ENCODE assay signal across 23 cellular contexts in genomic region chr1:193358419-193358818, GRCh38.
DNase-seq lines count a peak whose midpoint lies in the region; ATAC-seq, FAIRE-seq and TF ChIP-seq lines count a peak whose summit lies in the region.
"Had no signal": no experiment of that assay in that cellular context is flagged by ENCODE, and none has a peak within 500 bp of the region (broad histone marks: within the 10 kb centered on the region; RNA-seq: fewer than 3 reads in every experiment).

No MANE protein-coding gene starts in this region.

- H3K36me3 ChIP-seq in HCT116 (ENCODE audit: control insufficient read depth in 1 of 2, insufficient read depth in 2 of 2, low read length in 2 of 2) (no peaks in the 10 kb centered on the region), mesendoderm (ENCODE audit: control insufficient read depth, insufficient read depth, low read length) (no peaks in the 10 kb centered on the region), body of pancreas (replicated peaks in 1 of 2; ENCODE audit: insufficient read depth in 1 of 2, low read depth in 2 of 2) (no peaks in the 10 kb centered on the region)

- H3K23ac ChIP-seq in mesendoderm (ENCODE audit: low read length), result no peak overlapping the region

- TF ChIP-seq CTCF in D721Med (IDR thresholded peaks at IDR 0.05; ENCODE audit: insufficient read depth, missing control alignments), result no peak
- peak in 1 of 3 experiments; percentile 24; a peak in 1 of 6 replicates for TF ChIP-seq CTCF in HCT116 (IDR thresholded peaks at IDR 0.05 in 2 of 3, conservative IDR thresholded peaks at IDR 0.05 in 1 of 3; ENCODE audit: borderline replicate concordance in 1 of 3, insufficient read depth in 1 of 3, low read depth in 2 of 3, low read length in 2 of 3)
- TF ChIP-seq CTCF in chondrocyte (IDR thresholded peaks at IDR 0.05), result peak; percentile 15
- no peak for TF ChIP-seq CTCF in body of pancreas (IDR thresholded peaks at IDR 0.05)

- H3K4me2 ChIP-seq in HCT116 (ENCODE audit: low read length), result no peak overlapping the region
- H3K4me2 ChIP-seq in mesendoderm (ENCODE audit: low read length), result no peak overlapping the region

- H3K4me1 Mint-ChIP-seq in chondrocyte (ENCODE audit: low read depth), result no peaks in the 10 kb centered on the region

- H3K9ac ChIP-seq in HCT116 (ENCODE audit: low read length) (no peak overlapping the region), mesendoderm (ENCODE audit: low read length) (no peak overlapping the region)

- intact Hi-C loops in HCT116 (cut with micrococcal nuclease), result no loop called here
- intact Hi-C loops in body of pancreas (cut with DNase I), result no loop called here

- no peak overlapping the region for H4K8ac ChIP-seq in mesendoderm (ENCODE audit: low read depth, low read length)

- H2AK5ac ChIP-seq in mesendoderm (ENCODE audit: low read length), result no peak overlapping the region

- no peaks in the 10 kb centered on the region for H3K9me3 Mint-ChIP-seq in chondrocyte (ENCODE audit: low read depth)
- H3K9me3 Mint-ChIP-seq: CD8-positive, alpha-beta T cell; HFFc6 had no signal

- no TSS peak for BruUV-seq in HCT116 (replicated peaks; lab: Mats Ljungman, UMichigan)

- H3K27ac Mint-ChIP-seq in chondrocyte (ENCODE audit: unreplicated experiment), result no peak overlapping the region
- H3K27ac Mint-ChIP-seq: CD8-positive, alpha-beta T cell; HFFc6 had no signal

- no peaks in the 10 kb centered on the region for H3K36me3 Mint-ChIP-seq in chondrocyte (ENCODE audit: low read depth)
- H3K36me3 Mint-ChIP-seq: CD8-positive, alpha-beta T cell had no signal

- H3K27ac ChIP-seq in HCT116 (ENCODE audit: low read depth, low read length) (no peak overlapping the region), mesendoderm (ENCODE audit: low read depth, low read length) (no peak overlapping the region), body of pancreas (no peak overlapping the region)
- H3K27ac ChIP-seq: RWPE1, SK-N-MC had no signal

- H3K27me3 Mint-ChIP-seq in chondrocyte (ENCODE audit: low read depth), result no peaks in the 10 kb centered on the region

- RAD21 ChIA-PET in HCT116 (lab: Charles Lee; ENCODE audit: low non-redundant PET in 1 of 2, low total read pairs in 2 of 2, uncharacterized antibody in 2 of 2, unreplicated experiment in 2 of 2), result no interaction called here

- no peak for TF ChIP-seq RAD21 in HCT116 (IDR thresholded peaks at IDR 0.05; ENCODE audit: low read depth)

- no CpG with 5 or more reads among the region's 3 CpGs for WGBS in mesendoderm (ENCODE audit: extremely low coverage, insufficient coverage, low lambda C conversion rate)
- WGBS in body of pancreas, 2 donors, result 47 to 60% methylated on average over 3 of the region's 3 CpGs

- POLR2A ChIA-PET in HCT116 (lab: Charles Lee), result no interaction called here

- peak; percentile 49; the same call in 1 of the 2 replicates for ATAC-seq in HCT116
- ATAC-seq in body of pancreas, result no peak
- ATAC-seq: CD8-positive, alpha-beta T cell had no signal

- no peak overlapping the region for H2AFZ ChIP-seq in HCT116 (ENCODE audit: low read depth, low read length, poor library complexity, severe bottlenecking)

- DNase-seq in D721Med (ENCODE audit: insufficient read length, low spot score) (no peak), HCT116 (ENCODE audit: low read depth, low spot score) (no peak), chondrocyte (ENCODE audit: low spot score) (no peak), mesendoderm (peak; percentile 39), body of pancreas (no peak), NCI-H146 treated with DMSO at 0.1 percent for 48 hours (lab: John Stamatoyannopoulos, UW; ENCODE audit: unreplicated experiment) (no peak)
- no peak for DNase-seq in stimulated activated naive CD4-positive, alpha-beta T cell (lab: John Stamatoyannopoulos, UW)
- DNase-seq: AML-193; C1 segment of cervical spinal cord; CD8-positive, alpha-beta T cell; EL; GF-D8; HFFc6; Karpas-422; NCI-H1694 treated with DMSO at 0.1 percent for 48 hours; NCI-H2081 treated with DMSO at 0.1 percent for 48 hours; NCI-H2171 treated with DMSO at 0.1 percent for 48 hours; NCI-H524 treated with DMSO at 0.1 percent for 48 hours; SHP77 treated with DMSO at 0.1 percent for 48 hours had no signal

- no peaks in the 10 kb centered on the region for H3K9me2 ChIP-seq in HCT116 (ENCODE audit: insufficient read depth)

- no peaks in the 10 kb centered on the region for H3K79me2 ChIP-seq in HCT116 (ENCODE audit: insufficient read depth, low read length)
- H3K79me2 ChIP-seq in mesendoderm (ENCODE audit: control insufficient read depth, insufficient read depth, low read length), result no peaks in the 10 kb centered on the region

- H3K4me3 ChIP-seq in HCT116 (replicated peaks in 1 of 2; ENCODE audit: low read depth in 1 of 2, low read length in 2 of 2) (no peak overlapping the region), mesendoderm (ENCODE audit: low read length) (no peak overlapping the region), body of pancreas (no peak overlapping the region)
- H3K4me3 ChIP-seq: SK-N-MC had no signal

- H3K56ac ChIP-seq in mesendoderm (ENCODE audit: low read length), result no peak overlapping the region

- H3K4me1 ChIP-seq in HCT116 (ENCODE audit: control insufficient read depth in 1 of 2, insufficient read depth in 2 of 2, low read length in 2 of 2) (peaks cover 23 to 25% of the 10 kb centered on the region in 2 experiments), mesendoderm (ENCODE audit: control insufficient read depth, low read depth, low read length) (no peaks in the 10 kb centered on the region), body of pancreas (peaks cover 15% of the 10 kb centered on the region)

- TF ChIP-seq POLR2A in HCT116 (IDR thresholded peaks at IDR 0.05; ENCODE audit: borderline replicate concordance, extremely low read depth, insufficient read depth, insufficient read length), result no peak
- no peak for TF ChIP-seq POLR2A in body of pancreas (IDR thresholded peaks at IDR 0.05)

- H3K18ac ChIP-seq in mesendoderm (ENCODE audit: low read length), result no peak overlapping the region

- no peaks in the 10 kb centered on the region for H3K9me3 ChIP-seq in HCT116 (ENCODE audit: control insufficient read depth in 1 of 2, insufficient read depth in 1 of 2, low read depth in 1 of 2, low read length in 2 of 2)
- H3K9me3 ChIP-seq in body of pancreas, result no peaks in the 10 kb centered on the region

- H2BK15ac ChIP-seq in mesendoderm (replicated peaks; ENCODE audit: low read depth), result no peak overlapping the region

- H3K27me3 ChIP-seq in HCT116 (ENCODE audit: insufficient read depth, low read length), result no peaks in the 10 kb centered on the region
- H3K27me3 ChIP-seq in mesendoderm (ENCODE audit: insufficient read depth, low read length, poor library complexity), result no peaks in the 10 kb centered on the region
- H3K27me3 ChIP-seq in body of pancreas, result no peaks in the 10 kb centered on the region

- H3K4me3 Mint-ChIP-seq in chondrocyte (ENCODE audit: unreplicated experiment), result no peak overlapping the region
- H3K4me3 Mint-ChIP-seq: CD8-positive, alpha-beta T cell; HFFc6 had no signal

- H4K20me1 ChIP-seq in HCT116 (ENCODE audit: insufficient read depth), result no peaks in the 10 kb centered on the region

- no peak overlapping the region for H2BK5ac ChIP-seq in mesendoderm (ENCODE audit: low read length)

- peak; percentile 55 for FAIRE-seq in D721Med (lab: Jason Lieb, UNC)
- FAIRE-seq: GM19239, H54 had no signal

- no peaks in the 10 kb centered on the region for H3K79me1 ChIP-seq in mesendoderm (ENCODE audit: low read length)

- CTCF ChIA-PET in HCT116 (lab: Charles Lee), result no interaction called here

- H2BK120ac ChIP-seq in mesendoderm (ENCODE audit: low read depth, low read length), result no peak overlapping the region

- no peak overlapping the region for H3K4ac ChIP-seq in mesendoderm (ENCODE audit: low read depth, low read length)

- H4K5ac ChIP-seq in mesendoderm (ENCODE audit: low read length), result no peak overlapping the region

TF ChIP-seq in HCT116, 20 proteins besides CTCF, POLR2A, EP300 and RAD21 (continues in another document):
- TF ChIP-seq CEBPB (IDR thresholded peaks at IDR 0.05; ENCODE audit: low read depth) (no peak), SRF (IDR thresholded peaks at IDR 0.05; ENCODE audit: low read depth) (no peak), ZNF274 (IDR thresholded peaks at IDR 0.05; ENCODE audit: low read depth, low read length) (no peak), TCF7L2 (IDR thresholded peaks at IDR 0.05; ENCODE audit: borderline replicate concordance, extremely low read depth, insufficient read depth, insufficient read length) (no peak), JUND (IDR thresholded peaks at IDR 0.05) (no peak), CBX3 (IDR thresholded peaks at IDR 0.05; ENCODE audit: low read depth) (no peak), ZFX (IDR thresholded peaks at IDR 0.05) (no peak), FOSL1 (IDR thresholded peaks at IDR 0.05; ENCODE audit: low read depth) (no peak), YY1 (IDR thresholded peaks at IDR 0.05; ENCODE audit: extremely low read depth, insufficient replicate concordance, low read depth, low read length) (no peak), ZBTB33 (IDR thresholded peaks at IDR 0.05; ENCODE audit: extremely low read depth, insufficient replicate concordance, low read length) (no peak), SIN3A (IDR thresholded peaks at IDR 0.05; ENCODE audit: low read depth) (no peak), POLR2AphosphoS5 (IDR thresholded peaks at IDR 0.05; ENCODE audit: low read depth, low read length) (no peak), EZH2 (IDR thresholded peaks at IDR 0.05) (no peak)
